20 cellular contexts compared by ENCODE assay signal in the genomic region with DNA sequence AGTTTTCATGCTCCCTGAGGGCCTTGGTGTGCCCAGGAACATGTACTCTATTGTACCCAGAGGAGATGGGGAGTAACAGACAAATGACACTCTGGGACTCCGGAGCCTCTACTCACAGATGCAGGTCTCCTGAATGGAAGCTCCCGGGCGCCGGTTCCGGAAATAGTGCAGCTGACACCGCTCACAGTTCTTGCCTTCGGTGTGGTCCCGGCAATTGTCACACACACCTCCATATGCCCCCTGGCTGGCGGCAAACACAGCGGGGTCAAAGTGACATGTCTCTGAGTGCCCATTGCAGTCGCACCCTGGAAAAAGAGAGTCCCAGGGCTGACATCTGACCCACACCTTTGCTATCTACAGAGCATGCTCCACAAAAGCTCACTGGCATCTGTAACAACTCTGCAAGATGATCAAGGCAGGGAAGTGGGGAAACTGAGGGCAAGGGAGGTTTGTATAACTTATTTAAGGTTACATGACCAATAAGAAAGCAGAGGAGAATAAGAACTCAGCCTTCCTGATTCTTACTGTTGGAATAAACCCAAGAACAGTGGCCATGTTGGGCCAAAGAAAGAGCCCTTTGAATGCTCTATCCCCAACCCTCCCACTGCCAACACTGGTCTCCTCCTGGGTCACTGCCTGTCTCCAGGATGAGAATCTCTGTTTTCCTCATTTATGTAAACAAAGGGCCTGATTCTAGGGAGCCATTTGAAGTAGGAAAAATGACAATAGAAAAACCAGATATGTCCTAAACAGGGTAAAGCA. TPM values are rescaled to one million over a fixed set of nuclear protein-coding genes. Genes with fewer than 3 reads are reported as not detected.
"Had no signal": no experiment of that assay in that cellular context is flagged by ENCODE, and none has a peak within 500 bp of the region (broad histone marks: within the 10 kb centered on the region; RNA-seq: fewer than 3 reads in every experiment).

No MANE protein-coding gene starts in this region.

- H3K9me3 ChIP-seq: colonic mucosa, testis had no signal

- H3K36me3 Mint-ChIP-seq: activated naive CD8-positive, alpha-beta T cell had no signal

- H3K4me3 Mint-ChIP-seq: activated naive CD8-positive, alpha-beta T cell; mesothelial cell of epicardium; nephron; stimulated activated naive CD8-positive, alpha-beta T cell treated with anti-CD3 and anti-CD28 coated beads, Interleukin-15, Interleukin-2, amounts not matched to agents 100 ng/mL and 50 ng/mL, for 24 hours; type B pancreatic cell had no signal

- DNase-seq: activated CD4-positive, alpha-beta T cell treated with anti-CD3 and anti-CD28 coated beads for 1 hour; activated gamma-delta T cell treated with Interleukin-2 at 50 U/mL for 16 hours; colonic mucosa; erythroblast; left colon; retina; stimulated activated CD4-positive, alpha-beta T cell treated with anti-CD3 and anti-CD28 coated beads, Interleukin-12 subunit alpha, Interleukin-12 subunit beta, amount 100 ng/mL, for 4 hours; stimulated activated CD4-positive, alpha-beta T cell treated with anti-CD3 and anti-CD28 coated beads, Interleukin-1b, Interleukin-23, amount 100 ng/mL, for 48 hours; testis; WERI-Rb-1 had no signal

- H3K27ac Mint-ChIP-seq: activated naive CD8-positive, alpha-beta T cell; mesothelial cell of epicardium; stimulated activated naive CD8-positive, alpha-beta T cell treated with anti-CD3 and anti-CD28 coated beads, Interleukin-15, Interleukin-2, amounts not matched to agents 100 ng/mL and 50 ng/mL, for 24 hours; type B pancreatic cell had no signal

- H3K27ac ChIP-seq: cardiac muscle cell, colonic mucosa, testis, WERI-Rb-1 had no signal

- H3K27me3 Mint-ChIP-seq: activated naive CD8-positive, alpha-beta T cell; stimulated activated naive CD8-positive, alpha-beta T cell treated with anti-CD3 and anti-CD28 coated beads, Interleukin-15, Interleukin-2, amounts not matched to agents 100 ng/mL and 50 ng/mL, for 24 hours had no signal

- H3K36me3 ChIP-seq: cardiac muscle cell, WERI-Rb-1 had no signal

- H3K9me3 Mint-ChIP-seq: mesothelial cell of epicardium; nephron; stimulated activated naive CD8-positive, alpha-beta T cell treated with anti-CD3 and anti-CD28 coated beads, Interleukin-15, Interleukin-2, amounts not matched to agents 100 ng/mL and 50 ng/mL, for 24 hours; type B pancreatic cell had no signal

- H3K4me1 ChIP-seq: colonic mucosa, testis had no signal

- FAIRE-seq: islet of Langerhans had no signal

- H3K27me3 ChIP-seq: cardiac muscle cell, colonic mucosa, testis had no signal

- H3K4me3 ChIP-seq: cardiac muscle cell, colonic mucosa, lung, testis had no signal

RNA-seq across cellular contexts. Expression of a gene that starts 46.3 kb away (rescaled TPM):
- total RNA-seq: SK-MEL-5; T-helper 2 cell treated with Interferon-gamma antibody and Interleukin-4, amounts not matched to agents 100 ng/mL and 5 ng/mL, for 36 hours had no signal
